Comparison of ENCODE assay signal across 12 cellular contexts in genomic region chr2:191318729-191319078, GRCh38.
DNase-seq lines count a peak whose midpoint lies in the region; ATAC-seq and TF ChIP-seq lines count a peak whose summit lies in the region.
"Had no signal": no experiment of that assay in that cellular context is flagged by ENCODE, and none has a peak within 500 bp of the region (broad histone marks: within the 10 kb centered on the region; RNA-seq: fewer than 3 reads in every experiment).

No MANE protein-coding gene starts in this region.

- POLR2A ChIA-PET in CD4-positive, alpha-beta T cell (lab: Charles Lee): no interaction called here

- H3K4me3 Mint-ChIP-seq in CD4-positive, alpha-beta T cell: no peak overlapping the region
- H3K4me3 Mint-ChIP-seq: stimulated activated naive CD8-positive, alpha-beta T cell treated with anti-CD3 and anti-CD28 coated beads, Interleukin-15, Interleukin-2, amounts not matched to agents 100 ng/mL and 50 ng/mL, for 24 hours had no signal

- peak overlapping the region; percentile 60 for H2BK5ac ChIP-seq in mesendoderm (ENCODE audit: low read length)

- H3K27ac Mint-ChIP-seq in CD4-positive, alpha-beta T cell: no peak overlapping the region
- H3K27ac Mint-ChIP-seq: stimulated activated naive CD8-positive, alpha-beta T cell treated with anti-CD3 and anti-CD28 coated beads, Interleukin-15, Interleukin-2, amounts not matched to agents 100 ng/mL and 50 ng/mL, for 24 hours had no signal

- DNase-seq in AG08396 (ENCODE audit: low spot score) (peak; percentile 54), LNCaP clone FGC (ENCODE audit: low read depth) (peak; percentile 26), colonic mucosa (peak; percentile 91), mesendoderm (peak; percentile 86), GM13977 (ENCODE audit: low spot score) (no peak), middle frontal gyrus (ENCODE audit: extremely low spot score, low spot score) (no peak), prostate gland (ENCODE audit: low spot score) (no peak)
- DNase-seq in CD4-positive, alpha-beta T cell: no peak
- DNase-seq: activated CD4-positive, CD25-positive, alpha-beta regulatory T cell; ovary had no signal

- H3K36me3 Mint-ChIP-seq in CD4-positive, alpha-beta T cell (ENCODE audit: low read depth): no peaks in the 10 kb centered on the region

- H3K36me3 ChIP-seq in colonic mucosa: no peaks in the 10 kb centered on the region
- no peaks in the 10 kb centered on the region for H3K36me3 ChIP-seq in mesendoderm (ENCODE audit: control insufficient read depth, insufficient read depth, low read length)
- no peaks in the 10 kb centered on the region for H3K36me3 ChIP-seq in prostate gland
- H3K36me3 ChIP-seq: ovary had no signal

- H4K8ac ChIP-seq in mesendoderm (ENCODE audit: low read depth, low read length): no peak overlapping the region

- H3K79me1 ChIP-seq in mesendoderm (ENCODE audit: low read length): peaks cover 15% of the 10 kb centered on the region

- H3K56ac ChIP-seq in mesendoderm (ENCODE audit: low read length): peak overlapping the region; percentile 65

- H3K79me2 ChIP-seq in mesendoderm (ENCODE audit: control insufficient read depth, insufficient read depth, low read length): peaks cover 22% of the 10 kb centered on the region

- no peak for TF ChIP-seq POLR2A in prostate gland (IDR thresholded peaks at IDR 0.05)

- H2AK5ac ChIP-seq in mesendoderm (ENCODE audit: low read length): no peak overlapping the region

- no peak overlapping the region for H3K4me2 ChIP-seq in mesendoderm (ENCODE audit: low read length)

- peaks cover 19% of the 10 kb centered on the region for H3K27me3 Mint-ChIP-seq in CD4-positive, alpha-beta T cell

- intact Hi-C loops in colonic mucosa (cut with DNase I) (no loop called here), prostate gland (cut with DNase I) (no loop called here)
- intact Hi-C loops in CD4-positive, alpha-beta T cell (cut with DNase I, micrococcal nuclease): no loop called here

- H3K27me3 ChIP-seq in colonic mucosa (no peaks in the 10 kb centered on the region), mesendoderm (ENCODE audit: insufficient read depth, low read length, poor library complexity) (no peaks in the 10 kb centered on the region), prostate gland (replicated peaks; ENCODE audit: insufficient read depth) (no peaks in the 10 kb centered on the region)
- no peaks in the 10 kb centered on the region for H3K27me3 ChIP-seq in CD4-positive, alpha-beta T cell (ENCODE audit: control insufficient read depth, insufficient read depth, low read length)
- H3K27me3 ChIP-seq: ovary had no signal

- no peaks in the 10 kb centered on the region for H3K9me3 Mint-ChIP-seq in CD4-positive, alpha-beta T cell
- H3K9me3 Mint-ChIP-seq: stimulated activated naive CD8-positive, alpha-beta T cell treated with anti-CD3 and anti-CD28 coated beads, Interleukin-15, Interleukin-2, amounts not matched to agents 100 ng/mL and 50 ng/mL, for 24 hours had no signal

- no peak overlapping the region for H4K5ac ChIP-seq in mesendoderm (ENCODE audit: low read length)

- H3K18ac ChIP-seq in mesendoderm (ENCODE audit: low read length): no peak overlapping the region

- ATAC-seq in CD4-positive, alpha-beta T cell (ENCODE audit: poor library complexity): no peak

- H3K4me1 Mint-ChIP-seq in CD4-positive, alpha-beta T cell (ENCODE audit: low read depth): peaks cover 19% of the 10 kb centered on the region

- H3K9ac ChIP-seq in colonic mucosa (ENCODE audit: low read depth in 2 of 2, low read length in 2 of 2): peak overlapping the region in 1 of 2 donors; percentile 66
- no peak overlapping the region for H3K9ac ChIP-seq in mesendoderm (ENCODE audit: low read length)

- in situ Hi-C loops in GM13977 (cut with MboI; ENCODE audit: low pct_unique_long_range_greater_than_20kb, low sequenced_read_pairs, unreplicated experiment): no loop called here

- TF ChIP-seq CTCF in LNCaP clone FGC (IDR thresholded peaks at IDR 0.05; ENCODE audit: control insufficient read depth, extremely low read depth, insufficient read depth) (no peak), colonic mucosa (IDR thresholded peaks at IDR 0.05) (no peak), GM13977 (IDR thresholded peaks at IDR 0.05; ENCODE audit: extremely low read depth, insufficient read depth, missing control alignments) (no peak), prostate gland (IDR thresholded peaks at IDR 0.05) (no peak)
- no peak for TF ChIP-seq CTCF in CD4-positive, alpha-beta T cell (IDR thresholded peaks at IDR 0.05)

- peak overlapping the region; percentile 83 for H3K27ac ChIP-seq in colonic mucosa
- H3K27ac ChIP-seq in mesendoderm (ENCODE audit: low read depth, low read length): peak overlapping the region; percentile 29
- no peak overlapping the region for H3K27ac ChIP-seq in CD4-positive, alpha-beta T cell (ENCODE audit: low read depth, low read length)
- H3K27ac ChIP-seq in prostate gland: peak overlapping the region in 1 of 2 donors; percentile 30
- H3K27ac ChIP-seq: ovary had no signal

- no peak overlapping the region for H3K4me3 ChIP-seq in LNCaP clone FGC (ENCODE audit: low read depth, low read length)
- H3K4me3 ChIP-seq in colonic mucosa: no peak overlapping the region
- no peak overlapping the region for H3K4me3 ChIP-seq in mesendoderm (ENCODE audit: low read length)
- H3K4me3 ChIP-seq in prostate gland: no peak overlapping the region
- H3K4me3 ChIP-seq: coronary artery, ovary had no signal

- H2BK120ac ChIP-seq in mesendoderm (ENCODE audit: low read depth, low read length): no peak overlapping the region

- H3K9me3 ChIP-seq in colonic mucosa (no peaks in the 10 kb centered on the region), prostate gland (no peaks in the 10 kb centered on the region)
- no peaks in the 10 kb centered on the region for H3K9me3 ChIP-seq in CD4-positive, alpha-beta T cell (ENCODE audit: control insufficient read depth, low read length)
- H3K9me3 ChIP-seq: ovary had no signal

- CTCF ChIA-PET in CD4-positive, alpha-beta T cell (lab: Charles Lee): no interaction called here

- H3K4me1 ChIP-seq in colonic mucosa (peaks cover 14% of the 10 kb centered on the region), mesendoderm (ENCODE audit: control insufficient read depth, low read depth, low read length) (peaks cover 23% of the 10 kb centered on the region), prostate gland (replicated peaks) (peaks cover 4% of the 10 kb centered on the region)

- no peak overlapping the region for H3K23ac ChIP-seq in mesendoderm (ENCODE audit: low read length)

- no peak overlapping the region for H3K4ac ChIP-seq in mesendoderm (ENCODE audit: low read depth, low read length)

- H2BK15ac ChIP-seq in mesendoderm (replicated peaks; ENCODE audit: low read depth): no peak overlapping the region

Comparison
In these comparisons a context has a peak if more than half of its experiments do, and no peak if none do; other contexts are left out.
1. DNase-seq: peak in AG08396 (single experiment), LNCaP clone FGC (single experiment), colonic mucosa (single experiment) and mesendoderm (single experiment); none in GM13977 (single experiment), CD4-positive, alpha-beta T cell (0 of 10), middle frontal gyrus (single experiment) and prostate gland (single experiment).